Comparison of ENCODE assay signal across 21 cellular contexts in the genomic region with DNA sequence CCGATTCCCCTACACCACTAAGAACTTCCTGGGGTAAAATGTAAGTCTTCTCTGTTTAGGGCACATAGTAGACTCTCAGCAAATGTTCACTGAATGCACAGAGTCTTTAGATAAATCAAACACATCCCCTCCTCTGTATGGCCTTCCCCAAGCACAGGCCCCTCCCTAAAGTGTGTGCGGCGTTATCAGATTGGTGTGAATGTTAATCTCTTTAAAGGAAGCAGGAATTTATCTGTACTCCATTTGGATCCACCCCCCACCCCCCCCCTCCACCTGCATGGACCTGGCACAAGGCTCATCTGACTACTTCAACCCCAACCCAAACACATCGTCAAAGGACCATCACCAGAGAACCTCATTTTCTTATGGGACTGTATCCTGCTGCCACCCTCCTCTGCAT. TPM values are rescaled to one million over a fixed set of nuclear protein-coding genes. Genes with fewer than 3 reads are reported as not detected.
DNase-seq lines count a peak whose midpoint lies in the region; ATAC-seq and TF ChIP-seq lines count a peak whose summit lies in the region.
"Had no signal": no experiment of that assay in that cellular context is flagged by ENCODE, and none has a peak within 500 bp of the region (broad histone marks: within the 10 kb centered on the region; RNA-seq: fewer than 3 reads in every experiment).

No MANE protein-coding gene starts in this region.

- H3K9me2 ChIP-seq in OCI-LY7 (ENCODE audit: insufficient read depth, low read length) = no peaks in the 10 kb centered on the region

- H3K27ac Mint-ChIP-seq in natural killer cell treated with Interleukin-12 subunit alpha and Interleukin-12 subunit beta and Interleukin-15 and Interleukin-18, amount 100 ng/mL, for 72 hours = no peak overlapping the region
- H3K27ac Mint-ChIP-seq: activated CD4-positive, alpha-beta memory T cell treated with anti-CD3 and anti-CD28 coated beads, Interleukin-2, amount 10 ng/mL, durations not matched to agents 7 days and 5 days; activated naive CD8-positive, alpha-beta T cell treated with anti-CD3 and anti-CD28 coated beads, Interleukin-2, amount 50 U/mL, for 24 hours; IgD-negative memory B cell had no signal

- H3K36me3 ChIP-seq in H7 (replicated peaks; ENCODE audit: control insufficient read depth, insufficient read depth, low read length) (peaks cover 21% of the 10 kb centered on the region), RWPE2 (ENCODE audit: low read depth) (peaks cover 15% of the 10 kb centered on the region), esophagus (ENCODE audit: control insufficient read depth in 2 of 2, insufficient read depth in 2 of 2, low read length in 1 of 2) (peaks cover 4 to 5% of the 10 kb centered on the region in 2 donors), prostate gland (no peaks in the 10 kb centered on the region), OCI-LY7 (ENCODE audit: insufficient read depth, low read length) (no peaks in the 10 kb centered on the region)

- H3K4me1 Mint-ChIP-seq in natural killer cell treated with Interleukin-12 subunit alpha and Interleukin-12 subunit beta and Interleukin-15 and Interleukin-18, amount 100 ng/mL, for 72 hours (ENCODE audit: low read depth in 2 of 2) = peaks cover 31 to 49% of the 10 kb centered on the region in 2 donors

- H3K4me3 Mint-ChIP-seq in natural killer cell treated with Interleukin-12 subunit alpha and Interleukin-12 subunit beta and Interleukin-15 and Interleukin-18, amount 100 ng/mL, for 72 hours = no peak overlapping the region
- H3K4me3 Mint-ChIP-seq: activated CD4-positive, alpha-beta memory T cell treated with anti-CD3 and anti-CD28 coated beads, Interleukin-2, amount 10 ng/mL, durations not matched to agents 7 days and 5 days; activated naive CD8-positive, alpha-beta T cell treated with anti-CD3 and anti-CD28 coated beads, Interleukin-2, amount 50 U/mL, for 24 hours; IgD-negative memory B cell had no signal

- no peaks in the 10 kb centered on the region for H3K9me3 ChIP-seq in RWPE2 (ENCODE audit: severe bottlenecking)
- H3K9me3 ChIP-seq in esophagus (ENCODE audit: control insufficient read depth in 2 of 2, insufficient read depth in 1 of 2, low read depth in 1 of 2, low read length in 1 of 2) = no peaks in the 10 kb centered on the region
- H3K9me3 ChIP-seq in prostate gland = no peaks in the 10 kb centered on the region
- H3K9me3 ChIP-seq in OCI-LY7 (ENCODE audit: low read length) = no peaks in the 10 kb centered on the region
- H3K9me3 ChIP-seq: body of pancreas, tibial artery had no signal

- intact Hi-C loops in prostate gland (cut with DNase I) = no loop called here
- intact Hi-C loops in OCI-LY7 (cut with micrococcal nuclease; ENCODE audit: unreplicated experiment) = no loop called here

- DNase-seq in H7 (peak; percentile 40), RWPE2 (ENCODE audit: low spot score) (no peak), prostate gland (ENCODE audit: low spot score) (no peak), OCI-LY7 (ENCODE audit: low spot score) (no peak)
- no peak for DNase-seq in natural killer cell treated with Interleukin-12 subunit alpha and Interleukin-12 subunit beta and Interleukin-15 and Interleukin-18, amount 100 ng/mL, for 72 hours (ENCODE audit: low spot score)
- DNase-seq: activated CD4-positive, alpha-beta memory T cell treated with anti-CD3 and anti-CD28 coated beads, Interleukin-2, amount 10 ng/mL, durations not matched to agents 7 days and 5 days; activated CD4-positive, CD25-positive, alpha-beta regulatory T cell; activated effector memory CD4-positive, alpha-beta T cell treated with anti-CD3 and anti-CD28 coated beads, Interleukin-2, amount 50 U/mL, for 16 hours; activated naive CD8-positive, alpha-beta T cell treated with anti-CD3 and anti-CD28 coated beads, Interleukin-2, amount 50 U/mL, for 24 hours; cortex of kidney; foreskin fibroblast; NCI-H1436; NCI-H510A; stimulated activated naive CD4-positive, alpha-beta T cell treated with Interleukin-2 at 50 U/mL for 16 hours; T-helper 9 cell had no signal

- POLR2A ChIA-PET in OCI-LY7 (lab: Charles Lee) = no interaction called here

- H3K4me1 ChIP-seq in RWPE2 (ENCODE audit: insufficient read depth, poor library complexity, severe bottlenecking) (peaks cover 18% of the 10 kb centered on the region), esophagus (ENCODE audit: control insufficient read depth in 2 of 2, insufficient read depth in 2 of 2, low read length in 1 of 2) (peaks cover 2 to 29% of the 10 kb centered on the region in 2 donors), prostate gland (replicated peaks) (no peaks in the 10 kb centered on the region), OCI-LY7 (ENCODE audit: insufficient read depth, low read length, poor library complexity, severe bottlenecking) (no peaks in the 10 kb centered on the region)

- H4K20me1 ChIP-seq in OCI-LY7 (ENCODE audit: insufficient read depth, low read length) = no peaks in the 10 kb centered on the region

- H3K4me3 ChIP-seq in H7 (ENCODE audit: insufficient read depth, low read depth, low read length) (no peak overlapping the region), RWPE2 (ENCODE audit: severe bottlenecking) (no peak overlapping the region), esophagus (ENCODE audit: low read depth in 1 of 2, low read length in 2 of 2) (no peak overlapping the region), prostate gland (no peak overlapping the region), OCI-LY7 (ENCODE audit: low read depth, low read length, poor library complexity, severe bottlenecking) (no peak overlapping the region)
- H3K4me3 ChIP-seq: body of pancreas, tibial artery had no signal

- ATAC-seq in RWPE2 (ENCODE audit: low read depth) = no peak
- no peak for ATAC-seq in natural killer cell treated with Interleukin-12 subunit alpha and Interleukin-12 subunit beta and Interleukin-15 and Interleukin-18, amount 100 ng/mL, for 72 hours
- ATAC-seq in GM21515 (IDR thresholded peaks at IDR 0.05; ENCODE audit: unreplicated experiment) = no peak
- no peak for ATAC-seq in HG02642 (IDR thresholded peaks at IDR 0.05; ENCODE audit: poor library complexity, unreplicated experiment)
- ATAC-seq: activated naive CD8-positive, alpha-beta T cell treated with anti-CD3 and anti-CD28 coated beads, Interleukin-2, amount 50 U/mL, for 24 hours; body of pancreas had no signal

- no peak overlapping the region for H3K4me2 ChIP-seq in OCI-LY7 (ENCODE audit: low read length)

- no peak for TF ChIP-seq CTCF in RWPE2 (IDR thresholded peaks at IDR 0.05; ENCODE audit: poor library complexity, severe bottlenecking)
- no peak for TF ChIP-seq CTCF in prostate gland (IDR thresholded peaks at IDR 0.05)
- no peak for TF ChIP-seq CTCF in OCI-LY7 (conservative IDR thresholded peaks at IDR 0.05; ENCODE audit: low read length)

- no TSS peak for BruUV-seq in OCI-LY7 (replicated peaks; lab: Mats Ljungman, UMichigan)

- 76 to 80% methylated on average over 4 of the region's 4 CpGs for WGBS in esophagus, 2 donors
- 75% methylated on average over 4 of the region's 4 CpGs for WGBS in prostate gland

- no peaks in the 10 kb centered on the region for H3K36me3 Mint-ChIP-seq in natural killer cell treated with Interleukin-12 subunit alpha and Interleukin-12 subunit beta and Interleukin-15 and Interleukin-18, amount 100 ng/mL, for 72 hours
- H3K36me3 Mint-ChIP-seq: IgD-negative memory B cell had no signal

- H3K27me3 Mint-ChIP-seq in natural killer cell treated with Interleukin-12 subunit alpha and Interleukin-12 subunit beta and Interleukin-15 and Interleukin-18, amount 100 ng/mL, for 72 hours = peaks cover 0 to 24% of the 10 kb centered on the region in 2 donors

- H3K79me2 ChIP-seq in OCI-LY7 (ENCODE audit: insufficient read depth, low read depth, low read length) = no peaks in the 10 kb centered on the region

- no peak for TF ChIP-seq POLR2A in prostate gland (IDR thresholded peaks at IDR 0.05)

- peak overlapping the region; percentile 43 for H3K27ac ChIP-seq in RWPE2 (ENCODE audit: poor library complexity, severe bottlenecking)
- H3K27ac ChIP-seq in esophagus (ENCODE audit: low read depth in 2 of 2, low read length in 1 of 2) = peak overlapping the region; percentile 89 to 96
- H3K27ac ChIP-seq in prostate gland = peak overlapping the region; percentile 3 to 33
- H3K27ac ChIP-seq in OCI-LY7 (ENCODE audit: low read depth, low read length, poor library complexity, severe bottlenecking) = no peak overlapping the region
- H3K27ac ChIP-seq: body of pancreas, tibial artery had no signal

- CTCF ChIA-PET in OCI-LY7 (lab: Charles Lee; ENCODE audit: unreplicated experiment) = no interaction called here

- peaks cover 2% of the 10 kb centered on the region; the same call in 1 of the 2 replicates for H3K27me3 ChIP-seq in H7 (ENCODE audit: control insufficient read depth, insufficient read depth, low read length)
- no peaks in the 10 kb centered on the region for H3K27me3 ChIP-seq in RWPE2 (ENCODE audit: insufficient read depth, poor library complexity, severe bottlenecking)
- peaks cover 0 to 5% of the 10 kb centered on the region in 2 donors for H3K27me3 ChIP-seq in esophagus (ENCODE audit: control insufficient read depth in 1 of 2, insufficient read depth in 2 of 2, low read length in 2 of 2)
- H3K27me3 ChIP-seq in prostate gland (replicated peaks; ENCODE audit: insufficient read depth) = no peaks in the 10 kb centered on the region
- H3K27me3 ChIP-seq: body of pancreas had no signal

- H3K9me3 Mint-ChIP-seq in natural killer cell treated with Interleukin-12 subunit alpha and Interleukin-12 subunit beta and Interleukin-15 and Interleukin-18, amount 100 ng/mL, for 72 hours = no peaks in the 10 kb centered on the region
- H3K9me3 Mint-ChIP-seq: activated CD4-positive, alpha-beta memory T cell treated with anti-CD3 and anti-CD28 coated beads, Interleukin-2, amount 10 ng/mL, durations not matched to agents 7 days and 5 days; activated naive CD8-positive, alpha-beta T cell treated with anti-CD3 and anti-CD28 coated beads, Interleukin-2, amount 50 U/mL, for 24 hours had no signal

- no peak overlapping the region for H2AFZ ChIP-seq in OCI-LY7 (ENCODE audit: low read length)

RNA-seq across cellular contexts. Expression of gene PCDH1, which starts 6.3 kb away (rescaled TPM):
- total RNA-seq in H7 (2014; rRNA removed; shearing (Covaris generic)) = 66.8 and 67.1 TPM in 2 replicates
- polyA plus RNA-seq in esophagus = 10 to 100 TPM; 36.4 to 42.6 TPM
- total RNA-seq in prostate gland (10 to 100 TPM; 49.2 to 81.1 TPM), OCI-LY7 (2022) (0.41 TPM in 1 of 2 replicates, not detected in the other)
- total RNA-seq in natural killer cell treated with Interleukin-12 subunit alpha and Interleukin-12 subunit beta and Interleukin-15 and Interleukin-18, amount 100 ng/mL, for 72 hours = 1 to 10 TPM; 1.8 to 5.9 TPM
- not detected in 2 replicates for total RNA-seq in OCI-LY7 (2014; rRNA removed; shearing (Covaris generic))
- total RNA-seq: activated CD4-positive, alpha-beta memory T cell treated with anti-CD3 and anti-CD28 coated beads, Interleukin-2, amount 10 ng/mL, durations not matched to agents 7 days and 5 days had no signal

RNA-seq across cellular contexts. Expression of gene DELE1, which starts 51.8 kb away (rescaled TPM):
- 61.7 and 83.1 TPM in 2 replicates for total RNA-seq in H7 (2014; rRNA removed; shearing (Covaris generic))
- polyA plus RNA-seq in esophagus = 10 to 100 TPM; 30.4 to 30.5 TPM
- total RNA-seq in prostate gland (10 to 100 TPM; 66.7 to 98.1 TPM), OCI-LY7 (2022) (78.5 and 89.4 TPM in 2 replicates)
- 10 to 100 TPM; 70.9 to 93.6 TPM for total RNA-seq in natural killer cell treated with Interleukin-12 subunit alpha and Interleukin-12 subunit beta and Interleukin-15 and Interleukin-18, amount 100 ng/mL, for 72 hours
- 67.9 and 81.2 TPM in 2 replicates for total RNA-seq in OCI-LY7 (2014; rRNA removed; shearing (Covaris generic))
